Comparison of ENCODE assay signal across 26 cellular contexts in the genomic region with DNA sequence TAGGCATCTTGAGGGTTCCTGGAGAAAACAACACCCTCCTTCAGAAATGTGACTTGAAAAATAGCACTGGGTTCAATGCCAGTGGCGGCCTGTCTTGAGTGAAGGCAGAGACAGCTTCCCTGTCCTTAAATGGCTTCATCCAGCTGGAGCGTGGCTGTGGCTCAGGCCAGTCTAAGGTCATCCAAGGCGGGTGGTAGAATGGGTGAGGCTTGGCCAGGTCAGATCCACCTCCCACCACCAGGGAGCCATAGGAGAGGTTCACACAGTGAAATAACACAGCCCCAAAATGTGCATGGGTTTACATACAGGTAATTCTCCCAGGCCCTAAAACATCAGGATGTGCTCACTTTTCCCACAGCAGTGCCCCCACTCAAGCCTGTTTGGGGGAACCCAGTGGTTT.
DNase-seq lines count a peak whose midpoint lies in the region; ATAC-seq, FAIRE-seq and TF ChIP-seq lines count a peak whose summit lies in the region.
"Had no signal": no experiment of that assay in that cellular context is flagged by ENCODE, and none has a peak within 500 bp of the region (broad histone marks: within the 10 kb centered on the region; RNA-seq: fewer than 3 reads in every experiment).

No MANE protein-coding gene starts in this region.

- H3K27ac ChIP-seq in A549, result no peak overlapping the region
- H3K27ac ChIP-seq in GM23338 (ENCODE audit: low read depth), result no peak overlapping the region
- no peak overlapping the region for H3K27ac ChIP-seq in VCaP
- no peak overlapping the region for H3K27ac ChIP-seq in endodermal cell (ENCODE audit: low read depth, low read length)
- H3K27ac ChIP-seq: BLaER1, PC-9, SJSA1 had no signal

- CTCF ChIA-PET in A549 (lab: Yijun Ruan, JAX), result interaction anchor here (1.0 to 1.1 kb wide), 2 partner anchors 10 to 303 kb away, joined by 3 to 4 read pairs; no protein-coding TSS in a partner anchor

- DNase-seq in A549 (ENCODE audit: low read depth in 1 of 2, low spot score in 1 of 2), result peak in 1 of 2 experiments; percentile 43
- DNase-seq in GM23338 (ENCODE audit: low spot score), result peak; percentile 49
- peak; percentile 69 for DNase-seq in endodermal cell
- DNase-seq in mesothelial cell of epicardium (ENCODE audit: low spot score in 2 of 2, unreplicated experiment in 2 of 2), result no peak
- DNase-seq in stimulated activated naive CD8-positive, alpha-beta T cell treated with anti-CD3 and anti-CD28 coated beads, Interleukin-15, Interleukin-2, amounts not matched to agents 100 U/mL and 50 U/mL, for 24 hours, result no peak
- DNase-seq: CD4-positive, CD25-positive, alpha-beta regulatory T cell; H9; HFFc6; Kasumi-1; NCI-H1092 treated with DMSO at 0.1 percent for 48 hours; NCI-H1436; NCI-H187 treated with DMSO at 0.1 percent for 48 hours; NCI-H524; NCI-H748 treated with DMSO at 0.1 percent for 48 hours; NK-92 treated with Interleukin-12 subunit alpha and Interleukin-12 subunit beta, amount 100 ng/mL, for 24 hours; PC-9; Right ventricle myocardium superior; RPMI8226; T-helper 1 cell had no signal

- no peaks in the 10 kb centered on the region for H3K4me1 ChIP-seq in A549
- H3K4me1 ChIP-seq in GM23338 (ENCODE audit: insufficient read depth), result peaks cover 16% of the 10 kb centered on the region
- no peaks in the 10 kb centered on the region for H3K4me1 ChIP-seq in endodermal cell (ENCODE audit: control insufficient read depth, insufficient read depth, low read length)
- H3K4me1 ChIP-seq: BLaER1, SJSA1 had no signal

- H3K9me3 Mint-ChIP-seq in GM23338, result no peaks in the 10 kb centered on the region; the same call in 2 of the 3 replicates
- H3K9me3 Mint-ChIP-seq in endodermal cell, result no peaks in the 10 kb centered on the region
- no peaks in the 10 kb centered on the region for H3K9me3 Mint-ChIP-seq in mesothelial cell of epicardium
- H3K9me3 Mint-ChIP-seq: H9, HFFc6 had no signal

- TF ChIP-seq POLR2A in A549 (IDR thresholded peaks at IDR 0.05; ENCODE audit: low read length), result no peak

- H3K4me2 ChIP-seq in A549 (no peak overlapping the region), GM23338 (no peak overlapping the region)
- H3K4me2 ChIP-seq: BLaER1, PC-9 had no signal

- TF ChIP-seq CTCF in A549 (IDR thresholded peaks at IDR 0.05), result no peak
- TF ChIP-seq CTCF in GM23338 (conservative IDR thresholded peaks at IDR 0.05; ENCODE audit: low read depth in 2 of 2), result 0 out of 4 replicates have a peak, but pooled peaks of 1 of the 2 experiments have one; percentile 8
- 0 out of 2 replicates have a peak, but pooled peaks have one; percentile 7 for TF ChIP-seq CTCF in VCaP (conservative IDR thresholded peaks at IDR 0.05)
- peak; percentile 58 for TF ChIP-seq CTCF in endodermal cell (conservative IDR thresholded peaks at IDR 0.05)
- TF ChIP-seq CTCF in mesothelial cell of epicardium (IDR thresholded peaks at IDR 0.05; ENCODE audit: unreplicated experiment), result no peak

- no peak for TF ChIP-seq EP300 in A549 (IDR thresholded peaks at IDR 0.05)

- POLR2A ChIA-PET in A549 (lab: Yijun Ruan, JAX), result no interaction called here

- H3K27me3 ChIP-seq in GM23338 (ENCODE audit: insufficient read depth), result no peaks in the 10 kb centered on the region
- H3K27me3 ChIP-seq in endodermal cell (ENCODE audit: control insufficient read depth, insufficient read depth, low read length, poor library complexity, severe bottlenecking), result no peaks in the 10 kb centered on the region
- H3K27me3 ChIP-seq: BLaER1 had no signal

- H3K4me1 Mint-ChIP-seq in GM23338 (peaks cover 40% of the 10 kb centered on the region), endodermal cell (no peaks in the 10 kb centered on the region), mesothelial cell of epicardium (peaks cover 34% of the 10 kb centered on the region)

- H3K4me3 ChIP-seq in A549, result no peak overlapping the region
- H3K4me3 ChIP-seq in GM23338, result no peak overlapping the region
- H3K4me3 ChIP-seq in endodermal cell (ENCODE audit: low read length), result no peak overlapping the region
- H3K4me3 ChIP-seq: BLaER1, GM12878, PC-9, SJSA1 had no signal

- H3K36me3 Mint-ChIP-seq in GM23338 (ENCODE audit: low read depth), result no peaks in the 10 kb centered on the region
- no peaks in the 10 kb centered on the region for H3K36me3 Mint-ChIP-seq in endodermal cell (ENCODE audit: low read depth)
- H3K36me3 Mint-ChIP-seq in mesothelial cell of epicardium, result no peaks in the 10 kb centered on the region
- H3K36me3 Mint-ChIP-seq: CD4-positive, CD25-positive, alpha-beta regulatory T cell had no signal

- peaks cover 10% of the 10 kb centered on the region for H3K27me3 Mint-ChIP-seq in GM23338 (ENCODE audit: insufficient read depth, low read depth, poor library complexity)
- H3K27me3 Mint-ChIP-seq in endodermal cell (ENCODE audit: insufficient read depth), result no peaks in the 10 kb centered on the region
- peaks cover 47% of the 10 kb centered on the region for H3K27me3 Mint-ChIP-seq in mesothelial cell of epicardium (ENCODE audit: low read depth)

- H3K9me3 ChIP-seq in A549 (no peaks in the 10 kb centered on the region), endodermal cell (ENCODE audit: control insufficient read depth, low read length) (no peaks in the 10 kb centered on the region)
- H3K9me3 ChIP-seq: BLaER1, SJSA1 had no signal

- peak; percentile 45 to 76; a peak in 3 of 6 replicates for ATAC-seq in A549
- peak; percentile 49 for ATAC-seq in GM23338
- ATAC-seq in HG03135 (IDR thresholded peaks at IDR 0.05; ENCODE audit: unreplicated experiment), result no peak
- no peak for ATAC-seq in stimulated activated naive CD8-positive, alpha-beta T cell treated with anti-CD3 and anti-CD28 coated beads, Interleukin-15, Interleukin-2, amounts not matched to agents 100 U/mL and 50 U/mL, for 24 hours
- no peak for ATAC-seq in HG02763 (IDR thresholded peaks at IDR 0.05; ENCODE audit: unreplicated experiment)
- ATAC-seq: GM12878 had no signal

- H3F3A ChIP-seq in GM23338 (replicated peaks; ENCODE audit: low read depth), result no peaks in the 10 kb centered on the region

- no peak overlapping the region for H2AFZ ChIP-seq in GM23338
- H2AFZ ChIP-seq: PC-9 had no signal

- 40% methylated on average over 3 of the region's 3 CpGs for WGBS in A549 (ENCODE audit: missing lambda C conversion rate)
- WGBS in endodermal cell (ENCODE audit: insufficient coverage in 1 of 2, insufficient read length in 1 of 2), 2 experiments, result 95 to 97% methylated on average over 3 of the region's 3 CpGs

- H3K36me3 ChIP-seq in GM23338 (ENCODE audit: insufficient read depth) (no peaks in the 10 kb centered on the region), endodermal cell (ENCODE audit: control insufficient read depth, insufficient read depth, low read length) (no peaks in the 10 kb centered on the region)
- H3K36me3 ChIP-seq: BLaER1, SJSA1 had no signal

- H4K20me1 ChIP-seq in GM23338 (replicated peaks; ENCODE audit: insufficient read depth), result peaks cover 2% of the 10 kb centered on the region; the same call in 1 of the 2 replicates
- H4K20me1 ChIP-seq: BLaER1 had no signal

- H3K4me3 Mint-ChIP-seq in GM23338 (no peak overlapping the region), endodermal cell (no peak overlapping the region), mesothelial cell of epicardium (no peak overlapping the region)
- H3K4me3 Mint-ChIP-seq: CD4-positive, CD25-positive, alpha-beta regulatory T cell; H9; HFFc6 had no signal

- no peak for TF ChIP-seq RAD21 in A549 (conservative IDR thresholded peaks at IDR 0.05 in 1 of 2, IDR thresholded peaks at IDR 0.05 in 1 of 2)

- H3K27ac Mint-ChIP-seq in GM23338, result no peak overlapping the region
- H3K27ac Mint-ChIP-seq in endodermal cell, result no peak overlapping the region
- no peak overlapping the region for H3K27ac Mint-ChIP-seq in mesothelial cell of epicardium
- H3K27ac Mint-ChIP-seq: CD4-positive, CD25-positive, alpha-beta regulatory T cell; H9; HFFc6 had no signal

- no peaks in the 10 kb centered on the region for H3K79me2 ChIP-seq in GM23338 (replicated peaks; ENCODE audit: insufficient read depth)

- no peaks in the 10 kb centered on the region for H3K9me2 ChIP-seq in GM23338 (ENCODE audit: insufficient read depth)

- no peak overlapping the region for H3K9ac ChIP-seq in endodermal cell (ENCODE audit: extremely low read depth, low read length, poor library complexity, severe bottlenecking)
- H3K9ac ChIP-seq: BLaER1 had no signal

- FAIRE-seq in A549 (lab: Jason Lieb, UNC), result no peak
- FAIRE-seq: D721Med, GM12878 had no signal

TF ChIP-seq in A549, 52 proteins besides CTCF, POLR2A, EP300 and RAD21 (continues in another document):
- TF ChIP-seq POLR2AphosphoS2 (conservative IDR thresholded peaks at IDR 0.05; ENCODE audit: low read length) (no peak), PBX3 (IDR thresholded peaks at IDR 0.05) (no peak), ZC3H11A (IDR thresholded peaks at IDR 0.05) (no peak), RFX5 (IDR thresholded peaks at IDR 0.05) (no peak), SMC3 (IDR thresholded peaks at IDR 0.05) (no peak)

TF ChIP-seq in GM23338, 12 proteins besides CTCF, POLR2A, EP300 and RAD21 (continues in another document):
- TF ChIP-seq, protein P1, sequence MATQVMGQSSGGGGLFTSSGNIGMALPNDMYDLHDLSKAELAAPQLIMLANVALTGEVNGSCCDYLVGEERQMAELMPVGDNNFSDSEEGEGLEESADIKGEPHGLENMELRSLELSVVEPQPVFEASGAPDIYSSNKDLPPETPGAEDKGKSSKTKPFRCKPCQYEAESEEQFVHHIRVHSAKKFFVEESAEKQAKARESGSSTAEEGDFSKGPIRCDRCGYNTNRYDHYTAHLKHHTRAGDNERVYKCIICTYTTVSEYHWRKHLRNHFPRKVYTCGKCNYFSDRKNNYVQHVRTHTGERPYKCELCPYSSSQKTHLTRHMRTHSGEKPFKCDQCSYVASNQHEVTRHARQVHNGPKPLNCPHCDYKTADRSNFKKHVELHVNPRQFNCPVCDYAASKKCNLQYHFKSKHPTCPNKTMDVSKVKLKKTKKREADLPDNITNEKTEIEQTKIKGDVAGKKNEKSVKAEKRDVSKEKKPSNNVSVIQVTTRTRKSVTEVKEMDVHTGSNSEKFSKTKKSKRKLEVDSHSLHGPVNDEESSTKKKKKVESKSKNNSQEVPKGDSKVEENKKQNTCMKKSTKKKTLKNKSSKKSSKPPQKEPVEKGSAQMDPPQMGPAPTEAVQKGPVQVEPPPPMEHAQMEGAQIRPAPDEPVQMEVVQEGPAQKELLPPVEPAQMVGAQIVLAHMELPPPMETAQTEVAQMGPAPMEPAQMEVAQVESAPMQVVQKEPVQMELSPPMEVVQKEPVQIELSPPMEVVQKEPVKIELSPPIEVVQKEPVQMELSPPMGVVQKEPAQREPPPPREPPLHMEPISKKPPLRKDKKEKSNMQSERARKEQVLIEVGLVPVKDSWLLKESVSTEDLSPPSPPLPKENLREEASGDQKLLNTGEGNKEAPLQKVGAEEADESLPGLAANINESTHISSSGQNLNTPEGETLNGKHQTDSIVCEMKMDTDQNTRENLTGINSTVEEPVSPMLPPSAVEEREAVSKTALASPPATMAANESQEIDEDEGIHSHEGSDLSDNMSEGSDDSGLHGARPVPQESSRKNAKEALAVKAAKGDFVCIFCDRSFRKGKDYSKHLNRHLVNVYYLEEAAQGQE (IDR thresholded peaks at IDR 0.05; ENCODE audit: unreplicated experiment), result no peak

Comparison
In these comparisons a context has a peak if more than half of its experiments do, and no peak if none do; other contexts are left out.
1. ATAC-seq: peak in A549 (2 of 2) and GM23338 (single experiment); none in HG03135 (single experiment), stimulated activated naive CD8-positive, alpha-beta T cell treated with anti-CD3 and anti-CD28 coated beads, Interleukin-15, Interleukin-2, amounts not matched to agents 100 U/mL and 50 U/mL, for 24 hours (single experiment) and HG02763 (single experiment).
2. DNase-seq: peak in GM23338 (single experiment) and endodermal cell (single experiment); none in mesothelial cell of epicardium (0 of 2) and stimulated activated naive CD8-positive, alpha-beta T cell treated with anti-CD3 and anti-CD28 coated beads, Interleukin-15, Interleukin-2, amounts not matched to agents 100 U/mL and 50 U/mL, for 24 hours (single experiment).
3. CTCF ChIP-seq: peak in VCaP (single experiment) and endodermal cell (single experiment); none in A549 (single experiment) and mesothelial cell of epicardium (single experiment).